1 cellular context compared by ENCODE assay signal in genomic region chr22:46250035-46250782, GRCh38.
TF ChIP-seq lines count a peak whose summit lies in the region.

CDPF1 (minus strand) TSS chr22:46250293; CDS start chr22:46248284, 2,009 bp downstream.

TF ChIP-seq in HepG2, 621 proteins besides CTCF, POLR2A, EP300 and RAD21 (continued from another document and continues in another):
- TF ChIP-seq ATF4 (CRISPR knock-in tag; IDR thresholded peaks at IDR 0.05) (peak in 1 of 2 experiments; percentile 47; a peak in 1 of 4 replicates), ZNF367 (CRISPR knock-in tag; IDR thresholded peaks at IDR 0.05; ENCODE audit: borderline replicate concordance) (peak; percentile 68; the same call in 1 of the 2 replicates), KMT2B (CRISPR knock-in tag; IDR thresholded peaks at IDR 0.05) (peak; percentile 65), ESRRA (CRISPR knock-in tag; IDR thresholded peaks at IDR 0.05; ENCODE audit: low read depth) (peak; percentile 72), ZNF570 (CRISPR knock-in tag; IDR thresholded peaks at IDR 0.05; ENCODE audit: borderline replicate concordance) (0 out of 2 replicates have a peak, but pooled peaks have one; percentile 48), NRL (CRISPR knock-in tag; IDR thresholded peaks at IDR 0.05; ENCODE audit: borderline replicate concordance) (0 out of 2 replicates have a peak, but pooled peaks have one; percentile 13), ZFP1 (CRISPR knock-in tag; IDR thresholded peaks at IDR 0.05) (no peak; the same call in 1 of the 2 replicates), CBX1 (IDR thresholded peaks at IDR 0.05; ENCODE audit: low read depth) (peak; percentile 90), RFX5 (IDR thresholded peaks at IDR 0.05; ENCODE audit: low read depth, low read length) (no peak; the same call in 1 of the 2 replicates), RAD51 (IDR thresholded peaks at IDR 0.05; ENCODE audit: borderline replicate concordance) (no peak), FIP1L1 (IDR thresholded peaks at IDR 0.05; ENCODE audit: borderline replicate concordance, insufficient read depth, low read depth, low read length) (no peak), ZNF557 (CRISPR knock-in tag; IDR thresholded peaks at IDR 0.05) (no peak), TOE1 (CRISPR knock-in tag; IDR thresholded peaks at IDR 0.05) (no peak), NFE2 (CRISPR knock-in tag; IDR thresholded peaks at IDR 0.05) (no peak), ZNF296 (CRISPR knock-in tag; conservative IDR thresholded peaks at IDR 0.05) (peak; percentile 9; the same call in 1 of the 2 replicates), ZNF552 (CRISPR knock-in tag; IDR thresholded peaks at IDR 0.05; ENCODE audit: borderline replicate concordance) (0 out of 2 replicates have a peak, but pooled peaks have one; percentile 11), MEIS2 (CRISPR knock-in tag; IDR thresholded peaks at IDR 0.05) (peak; percentile 52; the same call in 1 of the 2 replicates), KAT7 (CRISPR knock-in tag; IDR thresholded peaks at IDR 0.05; ENCODE audit: borderline replicate concordance) (peak; percentile 62; the same call in 1 of the 2 replicates), ZNF546 (CRISPR knock-in tag; conservative IDR thresholded peaks at IDR 0.05) (peak; percentile 83; the same call in 1 of the 2 replicates), PLRG1 (conservative IDR thresholded peaks at IDR 0.05) (no peak), ZNF30 (CRISPR knock-in tag; IDR thresholded peaks at IDR 0.05) (no peak; the same call in 1 of the 2 replicates), ZNF710 (CRISPR knock-in tag; IDR thresholded peaks at IDR 0.05; ENCODE audit: borderline replicate concordance) (0 out of 2 replicates have a peak, but pooled peaks have one; percentile 54), ZNF770 (CRISPR knock-in tag; IDR thresholded peaks at IDR 0.05) (0 out of 2 replicates have a peak, but pooled peaks have one; percentile 13), EHMT2 (IDR thresholded peaks at IDR 0.05; ENCODE audit: borderline replicate concordance, low read depth, low read length) (no peak), MIER3 (CRISPR knock-in tag; IDR thresholded peaks at IDR 0.05; ENCODE audit: borderline replicate concordance) (no peak), HDAC2 (CRISPR knock-in tag; IDR thresholded peaks at IDR 0.05) (peak; percentile 35; the same call in 1 of the 2 replicates), ZBTB4 (CRISPR knock-in tag; IDR thresholded peaks at IDR 0.05; ENCODE audit: borderline replicate concordance) (peak; percentile 63), ZBTB20 (CRISPR knock-in tag; IDR thresholded peaks at IDR 0.05; ENCODE audit: borderline replicate concordance, low read depth) (no peak), ZC3H13 (CRISPR knock-in tag; IDR thresholded peaks at IDR 0.05) (peak; percentile 70), SMARCC2 (IDR thresholded peaks at IDR 0.05) (no peak), ZNF878 (CRISPR knock-in tag; IDR thresholded peaks at IDR 0.05) (0 out of 2 replicates have a peak, but pooled peaks have one; percentile 74), ZBTB34 (CRISPR knock-in tag; IDR thresholded peaks at IDR 0.05) (0 out of 2 replicates have a peak, but pooled peaks have one; percentile 35), ZNF567 (CRISPR knock-in tag; IDR thresholded peaks at IDR 0.05; ENCODE audit: borderline replicate concordance) (peak; percentile 60; the same call in 1 of the 2 replicates), ZSCAN21 (CRISPR knock-in tag; IDR thresholded peaks at IDR 0.05; ENCODE audit: borderline replicate concordance) (peak; percentile 82), ZBTB7A (CRISPR knock-in tag; IDR thresholded peaks at IDR 0.05) (peak; percentile 73), ZHX1 (CRISPR knock-in tag; IDR thresholded peaks at IDR 0.05; ENCODE audit: low read depth) (peak; percentile 51; the same call in 1 of the 2 replicates), ZBTB26 (CRISPR knock-in tag; IDR thresholded peaks at IDR 0.05; ENCODE audit: borderline replicate concordance) (no peak; the same call in 1 of the 2 replicates), ARHGAP35 (CRISPR knock-in tag; IDR thresholded peaks at IDR 0.05; ENCODE audit: borderline replicate concordance) (no peak; the same call in 1 of the 2 replicates), ZNF776 (CRISPR knock-in tag; IDR thresholded peaks at IDR 0.05) (no peak; the same call in 1 of the 2 replicates), XRCC5 (optimal IDR thresholded peaks at IDR 0.05; ENCODE audit: low read length) (peak; percentile 55), PRDM4 (CRISPR knock-in tag; IDR thresholded peaks at IDR 0.05; ENCODE audit: borderline replicate concordance) (no peak), ZNF414 (CRISPR knock-in tag; IDR thresholded peaks at IDR 0.05) (peak; percentile 67), ZBTB38 (CRISPR knock-in tag; IDR thresholded peaks at IDR 0.05) (no peak; the same call in 1 of the 2 replicates)
